ENCODE assay signal across 18 cellular contexts in genomic region chr17:247767-248166, GRCh38.
DNase-seq lines count a peak whose midpoint lies in the region; ATAC-seq, FAIRE-seq and TF ChIP-seq lines count a peak whose summit lies in the region.
"Had no signal": no experiment of that assay in that cellular context is flagged by ENCODE, and none has a peak within 500 bp of the region (broad histone marks: within the 10 kb centered on the region; RNA-seq: fewer than 3 reads in every experiment).

No MANE protein-coding gene starts in this region.

- no peaks in the 10 kb centered on the region for H3K27me3 ChIP-seq in BLaER1 treated with 17β-estradiol and CSF1 and Interleukin-3, amounts not matched to agents 10 nM and 100 nM
- H3K27me3 ChIP-seq in RWPE2 (ENCODE audit: insufficient read depth, poor library complexity, severe bottlenecking) (no peaks in the 10 kb centered on the region), SJCRH30 (no peaks in the 10 kb centered on the region)
- H3K27me3 ChIP-seq: esophagus muscularis mucosa had no signal

- no peak overlapping the region for H3K4me3 ChIP-seq in BLaER1 treated with 17β-estradiol and CSF1 and Interleukin-3, amounts not matched to agents 10 nM and 100 nM
- H3K4me3 ChIP-seq in RWPE2 (ENCODE audit: severe bottlenecking), result no peak overlapping the region
- H3K4me3 ChIP-seq in kidney (ENCODE audit: low read length in 2 of 2), result no peak overlapping the region
- no peak overlapping the region for H3K4me3 ChIP-seq in SJCRH30
- H3K4me3 ChIP-seq: esophagus muscularis mucosa had no signal

- peak overlapping the region in 10 of 11 experiments; percentile 16 to 56 (median 40); a peak in 18 of 22 replicates for H3K4me2 ChIP-seq in BLaER1 treated with 17β-estradiol and CSF1 and Interleukin-3, amounts not matched to agents 10 nM and 100 nM

- ATAC-seq in RWPE2 (ENCODE audit: low read depth), result no peak
- ATAC-seq: activated T-helper 17 cell treated with anti-CD3 and anti-CD28 coated beads, Interleukin-2, amount 50 U/mL, for 72 hours; CD8-positive, alpha-beta T cell had no signal

- H3K9me3 ChIP-seq in BLaER1 treated with 17β-estradiol and CSF1 and Interleukin-3, amounts not matched to agents 10 nM and 100 nM (replicated peaks in 1 of 11), result no peaks in the 10 kb centered on the region
- H3K9me3 ChIP-seq in RWPE2 (ENCODE audit: severe bottlenecking) (no peaks in the 10 kb centered on the region), kidney (ENCODE audit: control insufficient read depth in 1 of 2, low read length in 2 of 2) (no peaks in the 10 kb centered on the region), SJCRH30 (replicated peaks) (no peaks in the 10 kb centered on the region)
- H3K9me3 ChIP-seq: esophagus muscularis mucosa had no signal

- H3K27ac ChIP-seq in BLaER1 treated with 17β-estradiol and CSF1 and Interleukin-3, amounts not matched to agents 10 nM and 100 nM, result no peak overlapping the region
- H3K27ac ChIP-seq in RWPE2 (ENCODE audit: poor library complexity, severe bottlenecking), result no peak overlapping the region
- no peak overlapping the region for H3K27ac ChIP-seq in kidney (ENCODE audit: low read depth in 2 of 2, low read length in 2 of 2)
- H3K27ac ChIP-seq in SJCRH30, result no peak overlapping the region
- H3K27ac ChIP-seq in caudate nucleus (ENCODE audit: low read depth, low read length), result no peak overlapping the region
- H3K27ac ChIP-seq: esophagus muscularis mucosa had no signal

- H3K36me3 ChIP-seq in BLaER1 treated with 17β-estradiol and CSF1 and Interleukin-3, amounts not matched to agents 10 nM and 100 nM, result peaks cover 0 to 12% (median 5%) of the 10 kb centered on the region in 11 experiments; a peak in 7 of 22 replicates
- H3K36me3 ChIP-seq in RWPE2 (ENCODE audit: low read depth) (no peaks in the 10 kb centered on the region), kidney (ENCODE audit: control insufficient read depth in 1 of 2, insufficient read depth in 2 of 2, low read length in 2 of 2) (peaks cover 5 to 8% of the 10 kb centered on the region in 2 donors), SJCRH30 (no peaks in the 10 kb centered on the region)

- peaks cover 6 to 16% (median 12%) of the 10 kb centered on the region in 10 experiments; a peak in 19 of 20 replicates for H3K4me1 ChIP-seq in BLaER1 treated with 17β-estradiol and CSF1 and Interleukin-3, amounts not matched to agents 10 nM and 100 nM
- H3K4me1 ChIP-seq in RWPE2 (ENCODE audit: insufficient read depth, poor library complexity, severe bottlenecking) (no peaks in the 10 kb centered on the region), kidney (ENCODE audit: control insufficient read depth in 1 of 2, insufficient read depth in 1 of 2, low read depth in 1 of 2, low read length in 2 of 2) (peaks cover 0 to 4% of the 10 kb centered on the region in 2 donors), SJCRH30 (no peaks in the 10 kb centered on the region)
- H3K4me1 ChIP-seq: esophagus muscularis mucosa had no signal

- H3K9ac ChIP-seq in BLaER1 treated with 17β-estradiol and CSF1 and Interleukin-3, amounts not matched to agents 10 nM and 100 nM, result peak overlapping the region in 2 of 11 experiments; percentile 24 to 41; a peak in 2 of 22 replicates
- no peak overlapping the region for H3K9ac ChIP-seq in kidney (ENCODE audit: low read length in 2 of 2)

- FAIRE-seq in kidney (lab: Jason Lieb, UNC), result no peak

- peaks cover 0 to 15% (median 0%) of the 10 kb centered on the region in 11 experiments; a peak in 5 of 22 replicates for H4K20me1 ChIP-seq in BLaER1 treated with 17β-estradiol and CSF1 and Interleukin-3, amounts not matched to agents 10 nM and 100 nM

- intact Hi-C loops in kidney (cut with DNase I), result no loop called here
- intact Hi-C loops in posterior vena cava (cut with DNase I), result no loop called here

- TF ChIP-seq CTCF in RWPE2 (IDR thresholded peaks at IDR 0.05; ENCODE audit: poor library complexity, severe bottlenecking) (no peak), kidney (IDR thresholded peaks at IDR 0.05; ENCODE audit: borderline replicate concordance, extremely low read depth, insufficient read depth) (no peak)

- DNase-seq in RWPE2 (ENCODE audit: low spot score) (peak; percentile 17), kidney (peak; percentile 73), posterior vena cava (ENCODE audit: low spot score) (peak; percentile 66), SJCRH30 (no peak), COLO829 (ENCODE audit: low spot score) (no peak), caudate nucleus (lab: John Stamatoyannopoulos, UW) (no peak), germinal center (ENCODE audit: low spot score) (no peak)
- DNase-seq: activated CD8-positive, alpha-beta memory T cell treated with anti-CD3 and anti-CD28 coated beads for 24 hours; CD8-positive, alpha-beta T cell; DMS79; NCI-H1436; NCI-H2171; NCI-H748 treated with DMSO at 0.1 percent for 48 hours; stimulated activated CD8-positive, alpha-beta memory T cell treated with anti-CD3 and anti-CD28 coated beads, Interleukin-4, amount 100 ng/mL, for 48 hours; T-helper 2 cell had no signal

Comparison
In these comparisons a context has a peak if more than half of its experiments do, and no peak if none do; other contexts are left out.
1. DNase-seq: peak in RWPE2 (single experiment), kidney (single experiment) and posterior vena cava (single experiment); none in SJCRH30 (0 of 2), COLO829 (single experiment), caudate nucleus (0 of 61) and germinal center (single experiment).